Comparison of ENCODE assay signal across 1 cellular context in the genomic region with DNA sequence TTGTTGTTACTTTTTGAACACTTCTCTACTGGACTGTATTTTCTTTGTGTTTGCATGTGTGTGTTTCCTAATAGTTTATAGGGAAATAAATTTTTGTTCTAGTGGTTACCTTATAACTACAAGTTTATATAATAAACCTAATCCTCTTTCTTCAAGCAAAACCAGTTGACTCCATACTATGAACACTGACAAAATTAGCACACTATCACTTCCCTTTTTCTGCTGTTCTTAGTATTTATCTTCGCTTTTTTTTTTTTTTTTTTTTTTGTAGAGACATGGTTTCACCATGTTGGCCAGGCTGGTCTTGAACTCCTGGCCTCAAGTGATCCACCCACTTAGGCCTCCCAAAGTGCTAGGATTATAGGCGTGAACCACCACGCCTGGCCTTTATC.
TF ChIP-seq lines count a peak whose summit lies in the region.

No MANE protein-coding gene starts in this region.

TF ChIP-seq in HepG2, 621 proteins besides CTCF, POLR2A, EP300 and RAD21:
- no peak for TF ChIP-seq ZNF75D (CRISPR knock-in tag; IDR thresholded peaks at IDR 0.05; ENCODE audit: borderline replicate concordance)
- TF ChIP-seq, protein P1, sequence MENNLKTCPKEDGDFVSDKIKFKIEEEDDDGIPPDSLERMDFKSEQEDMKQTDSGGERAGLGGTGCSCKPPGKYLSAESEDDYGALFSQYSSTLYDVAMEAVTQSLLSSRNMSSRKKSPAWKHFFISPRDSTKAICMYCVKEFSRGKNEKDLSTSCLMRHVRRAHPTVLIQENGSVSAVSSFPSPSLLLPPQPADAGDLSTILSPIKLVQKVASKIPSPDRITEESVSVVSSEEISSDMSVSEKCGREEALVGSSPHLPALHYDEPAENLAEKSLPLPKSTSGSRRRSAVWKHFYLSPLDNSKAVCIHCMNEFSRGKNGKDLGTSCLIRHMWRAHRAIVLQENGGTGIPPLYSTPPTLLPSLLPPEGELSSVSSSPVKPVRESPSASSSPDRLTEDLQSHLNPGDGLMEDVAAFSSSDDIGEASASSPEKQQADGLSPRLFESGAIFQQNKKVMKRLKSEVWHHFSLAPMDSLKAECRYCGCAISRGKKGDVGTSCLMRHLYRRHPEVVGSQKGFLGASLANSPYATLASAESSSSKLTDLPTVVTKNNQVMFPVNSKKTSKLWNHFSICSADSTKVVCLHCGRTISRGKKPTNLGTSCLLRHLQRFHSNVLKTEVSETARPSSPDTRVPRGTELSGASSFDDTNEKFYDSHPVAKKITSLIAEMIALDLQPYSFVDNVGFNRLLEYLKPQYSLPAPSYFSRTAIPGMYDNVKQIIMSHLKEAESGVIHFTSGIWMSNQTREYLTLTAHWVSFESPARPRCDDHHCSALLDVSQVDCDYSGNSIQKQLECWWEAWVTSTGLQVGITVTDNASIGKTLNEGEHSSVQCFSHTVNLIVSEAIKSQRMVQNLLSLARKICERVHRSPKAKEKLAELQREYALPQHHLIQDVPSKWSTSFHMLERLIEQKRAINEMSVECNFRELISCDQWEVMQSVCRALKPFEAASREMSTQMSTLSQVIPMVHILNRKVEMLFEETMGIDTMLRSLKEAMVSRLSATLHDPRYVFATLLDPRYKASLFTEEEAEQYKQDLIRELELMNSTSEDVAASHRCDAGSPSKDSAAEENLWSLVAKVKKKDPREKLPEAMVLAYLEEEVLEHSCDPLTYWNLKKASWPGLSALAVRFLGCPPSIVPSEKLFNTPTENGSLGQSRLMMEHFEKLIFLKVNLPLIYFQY (CRISPR knock-in tag; IDR thresholded peaks at IDR 0.05; ENCODE audit: borderline replicate concordance) = no peak
- no peak for TF ChIP-seq ZNF274 (CRISPR knock-in tag; IDR thresholded peaks at IDR 0.05)
- no peak for TF ChIP-seq ZNF350 (CRISPR knock-in tag; IDR thresholded peaks at IDR 0.05; ENCODE audit: borderline replicate concordance, low read depth)
- TF ChIP-seq, protein P2, sequence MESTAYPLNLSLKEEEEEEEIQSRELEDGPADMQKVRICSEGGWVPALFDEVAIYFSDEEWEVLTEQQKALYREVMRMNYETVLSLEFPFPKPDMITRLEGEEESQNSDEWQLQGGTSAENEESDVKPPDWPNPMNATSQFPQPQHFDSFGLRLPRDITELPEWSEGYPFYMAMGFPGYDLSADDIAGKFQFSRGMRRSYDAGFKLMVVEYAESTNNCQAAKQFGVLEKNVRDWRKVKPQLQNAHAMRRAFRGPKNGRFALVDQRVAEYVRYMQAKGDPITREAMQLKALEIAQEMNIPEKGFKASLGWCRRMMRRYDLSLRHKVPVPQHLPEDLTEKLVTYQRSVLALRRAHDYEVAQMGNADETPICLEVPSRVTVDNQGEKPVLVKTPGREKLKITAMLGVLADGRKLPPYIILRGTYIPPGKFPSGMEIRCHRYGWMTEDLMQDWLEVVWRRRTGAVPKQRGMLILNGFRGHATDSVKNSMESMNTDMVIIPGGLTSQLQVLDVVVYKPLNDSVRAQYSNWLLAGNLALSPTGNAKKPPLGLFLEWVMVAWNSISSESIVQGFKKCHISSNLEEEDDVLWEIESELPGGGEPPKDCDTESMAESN (CRISPR knock-in tag; conservative IDR thresholded peaks at IDR 0.05) = no peak
- TF ChIP-seq, protein P3, sequence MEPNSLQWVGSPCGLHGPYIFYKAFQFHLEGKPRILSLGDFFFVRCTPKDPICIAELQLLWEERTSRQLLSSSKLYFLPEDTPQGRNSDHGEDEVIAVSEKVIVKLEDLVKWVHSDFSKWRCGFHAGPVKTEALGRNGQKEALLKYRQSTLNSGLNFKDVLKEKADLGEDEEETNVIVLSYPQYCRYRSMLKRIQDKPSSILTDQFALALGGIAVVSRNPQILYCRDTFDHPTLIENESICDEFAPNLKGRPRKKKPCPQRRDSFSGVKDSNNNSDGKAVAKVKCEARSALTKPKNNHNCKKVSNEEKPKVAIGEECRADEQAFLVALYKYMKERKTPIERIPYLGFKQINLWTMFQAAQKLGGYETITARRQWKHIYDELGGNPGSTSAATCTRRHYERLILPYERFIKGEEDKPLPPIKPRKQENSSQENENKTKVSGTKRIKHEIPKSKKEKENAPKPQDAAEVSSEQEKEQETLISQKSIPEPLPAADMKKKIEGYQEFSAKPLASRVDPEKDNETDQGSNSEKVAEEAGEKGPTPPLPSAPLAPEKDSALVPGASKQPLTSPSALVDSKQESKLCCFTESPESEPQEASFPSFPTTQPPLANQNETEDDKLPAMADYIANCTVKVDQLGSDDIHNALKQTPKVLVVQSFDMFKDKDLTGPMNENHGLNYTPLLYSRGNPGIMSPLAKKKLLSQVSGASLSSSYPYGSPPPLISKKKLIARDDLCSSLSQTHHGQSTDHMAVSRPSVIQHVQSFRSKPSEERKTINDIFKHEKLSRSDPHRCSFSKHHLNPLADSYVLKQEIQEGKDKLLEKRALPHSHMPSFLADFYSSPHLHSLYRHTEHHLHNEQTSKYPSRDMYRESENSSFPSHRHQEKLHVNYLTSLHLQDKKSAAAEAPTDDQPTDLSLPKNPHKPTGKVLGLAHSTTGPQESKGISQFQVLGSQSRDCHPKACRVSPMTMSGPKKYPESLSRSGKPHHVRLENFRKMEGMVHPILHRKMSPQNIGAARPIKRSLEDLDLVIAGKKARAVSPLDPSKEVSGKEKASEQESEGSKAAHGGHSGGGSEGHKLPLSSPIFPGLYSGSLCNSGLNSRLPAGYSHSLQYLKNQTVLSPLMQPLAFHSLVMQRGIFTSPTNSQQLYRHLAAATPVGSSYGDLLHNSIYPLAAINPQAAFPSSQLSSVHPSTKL (CRISPR knock-in tag; IDR thresholded peaks at IDR 0.05) = no peak
- no peak for TF ChIP-seq THAP11 (CRISPR knock-in tag; IDR thresholded peaks at IDR 0.05)
- TF ChIP-seq HOXA9 (CRISPR knock-in tag; IDR thresholded peaks at IDR 0.05; ENCODE audit: borderline replicate concordance) = no peak
- TF ChIP-seq, protein P4, sequence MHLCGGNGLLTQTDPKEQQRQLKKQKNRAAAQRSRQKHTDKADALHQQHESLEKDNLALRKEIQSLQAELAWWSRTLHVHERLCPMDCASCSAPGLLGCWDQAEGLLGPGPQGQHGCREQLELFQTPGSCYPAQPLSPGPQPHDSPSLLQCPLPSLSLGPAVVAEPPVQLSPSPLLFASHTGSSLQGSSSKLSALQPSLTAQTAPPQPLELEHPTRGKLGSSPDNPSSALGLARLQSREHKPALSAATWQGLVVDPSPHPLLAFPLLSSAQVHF (CRISPR knock-in tag; IDR thresholded peaks at IDR 0.05) = no peak
- TF ChIP-seq KLF9 (CRISPR knock-in tag; IDR thresholded peaks at IDR 0.05; ENCODE audit: low read depth) = no peak
- no peak for TF ChIP-seq ZNF839 (CRISPR knock-in tag; IDR thresholded peaks at IDR 0.05; ENCODE audit: borderline replicate concordance)
- no peak for TF ChIP-seq SNRNP70 (IDR thresholded peaks at IDR 0.05; ENCODE audit: low read depth, low read length)
- TF ChIP-seq KDM4B (CRISPR knock-in tag; IDR thresholded peaks at IDR 0.05) = no peak
- no peak for TF ChIP-seq ZNF891 (CRISPR knock-in tag; IDR thresholded peaks at IDR 0.05)
- TF ChIP-seq, protein P5, sequence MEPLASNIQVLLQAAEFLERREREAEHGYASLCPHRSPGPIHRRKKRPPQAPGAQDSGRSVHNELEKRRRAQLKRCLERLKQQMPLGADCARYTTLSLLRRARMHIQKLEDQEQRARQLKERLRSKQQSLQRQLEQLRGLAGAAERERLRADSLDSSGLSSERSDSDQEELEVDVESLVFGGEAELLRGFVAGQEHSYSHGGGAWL (CRISPR knock-in tag; IDR thresholded peaks at IDR 0.05) = no peak
- TF ChIP-seq, protein P6, sequence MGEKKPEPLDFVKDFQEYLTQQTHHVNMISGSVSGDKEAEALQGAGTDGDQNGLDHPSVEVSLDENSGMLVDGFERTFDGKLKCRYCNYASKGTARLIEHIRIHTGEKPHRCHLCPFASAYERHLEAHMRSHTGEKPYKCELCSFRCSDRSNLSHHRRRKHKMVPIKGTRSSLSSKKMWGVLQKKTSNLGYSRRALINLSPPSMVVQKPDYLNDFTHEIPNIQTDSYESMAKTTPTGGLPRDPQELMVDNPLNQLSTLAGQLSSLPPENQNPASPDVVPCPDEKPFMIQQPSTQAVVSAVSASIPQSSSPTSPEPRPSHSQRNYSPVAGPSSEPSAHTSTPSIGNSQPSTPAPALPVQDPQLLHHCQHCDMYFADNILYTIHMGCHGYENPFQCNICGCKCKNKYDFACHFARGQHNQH (CRISPR knock-in tag; IDR thresholded peaks at IDR 0.05) = no peak
TF ChIP-seq in HepG2: peak in this region for 0.
